ENCODE assay signal across 25 cellular contexts in the genomic region with DNA sequence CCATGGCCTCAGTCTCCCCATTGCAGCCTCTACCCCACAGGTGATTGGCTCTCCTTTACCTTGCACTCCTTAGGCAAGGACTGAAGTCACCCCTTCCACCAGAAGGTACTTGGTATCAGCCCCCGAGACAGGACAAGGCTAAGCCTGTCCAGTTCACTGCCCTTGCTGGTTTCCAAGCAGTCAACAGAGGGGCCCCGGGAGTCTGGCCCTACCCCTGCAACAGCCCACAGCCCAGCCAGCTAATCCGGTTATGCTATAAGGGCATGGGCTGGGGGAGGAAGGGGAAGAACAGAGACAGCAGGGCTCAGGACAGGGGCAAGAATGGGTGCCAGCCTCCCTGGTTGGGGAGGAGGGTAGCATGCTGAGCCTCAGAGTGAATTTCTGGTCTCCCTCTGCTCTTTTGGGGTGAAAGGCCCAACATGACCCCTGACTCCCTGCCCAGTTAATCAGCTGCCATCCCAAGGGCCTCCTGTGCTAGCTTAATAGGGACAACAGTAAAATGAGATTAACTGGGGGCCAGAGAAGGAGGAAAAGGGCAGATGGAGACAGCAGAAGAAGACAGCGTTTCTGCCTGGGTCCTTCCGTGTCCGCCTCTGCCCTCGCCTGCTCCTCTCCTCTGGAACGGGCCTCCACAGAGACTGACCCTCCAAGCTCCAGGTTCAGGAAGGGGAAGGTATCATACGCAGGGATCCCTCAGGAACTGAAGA. TPM values are rescaled to one million over a fixed set of nuclear protein-coding genes. Genes with fewer than 3 reads are reported as not detected.
DNase-seq lines count a peak whose midpoint lies in the region; ATAC-seq and TF ChIP-seq lines count a peak whose summit lies in the region.
"Had no signal": no experiment of that assay in that cellular context is flagged by ENCODE, and none has a peak within 500 bp of the region (broad histone marks: within the 10 kb centered on the region; RNA-seq: fewer than 3 reads in every experiment).

No MANE protein-coding gene starts in this region.

- 86% methylated on average over 9 of the region's 9 CpGs for WGBS in right cardiac atrium
- 89 to 93% (median 90%) methylated on average over 8 to 9 of the region's 9 CpGs for WGBS in heart left ventricle, 4 donors
- 85 to 86% methylated on average over 4 to 9 of the region's 9 CpGs for WGBS in transverse colon (ENCODE audit: low coverage in 1 of 2), 2 donors

- no peaks in the 10 kb centered on the region for H3K27me3 Mint-ChIP-seq in dendritic cell treated with granulocyte-macrophage colony-stimulating factor and Interleukin-4, amounts not matched to agents 40 ng/mL and 50 ng/mL, for 4 days
- H3K27me3 Mint-ChIP-seq in mesothelial cell of epicardium (ENCODE audit: low read depth) = no peaks in the 10 kb centered on the region

- H3K4me1 ChIP-seq in right cardiac atrium (ENCODE audit: control insufficient read depth, insufficient read depth, low read length) = no peaks in the 10 kb centered on the region
- H3K4me1 ChIP-seq in heart left ventricle = peaks cover 0 to 31% (median 10%) of the 10 kb centered on the region in 12 donors
- H3K4me1 ChIP-seq in transverse colon = peaks cover 7 to 21% (median 10%) of the 10 kb centered on the region in 4 donors
- H3K4me1 ChIP-seq: breast epithelium had no signal

- DNase-seq in right cardiac atrium = peak in 2 of 3 donors; percentile 6 to 33
- no peak for DNase-seq in heart left ventricle
- DNase-seq in mesothelial cell of epicardium (ENCODE audit: low spot score in 2 of 2, unreplicated experiment in 2 of 2) = no peak
- DNase-seq in NCI-H748 treated with DMSO at 0.1 percent for 48 hours (lab: John Stamatoyannopoulos, UW) = no peak
- no peak for DNase-seq in transverse colon
- DNase-seq in effector CD8-positive, alpha-beta T cell (lab: John Stamatoyannopoulos, UW) = no peak
- no peak for DNase-seq in HuH-7 (ENCODE audit: low spot score)
- DNase-seq: activated CD4-positive, alpha-beta T cell treated with anti-CD3 and anti-CD28 coated beads for 48 hours; dermis blood vessel endothelial cell; HCEC 1CT; MG63; midbrain; NCI-H1436 treated with DMSO at 0.1 percent for 48 hours; NCI-H2171 treated with DMSO at 0.1 percent for 48 hours; NCI-H69; OCI-M1; spleen; stimulated activated CD4-positive, alpha-beta T cell treated with anti-CD3 and anti-CD28 coated beads, Interleukin-4, amount 100 ng/mL, for 4 hours; SW 1271 had no signal

- H3K4me3 ChIP-seq in right cardiac atrium (ENCODE audit: low read length) (no peak overlapping the region), heart left ventricle (no peak overlapping the region), transverse colon (no peak overlapping the region)
- H3K4me3 ChIP-seq: breast epithelium, gastroesophageal sphincter, MG63, spleen had no signal

- no peak for TF ChIP-seq CTCF in heart left ventricle (IDR thresholded peaks at IDR 0.05)
- no peak for TF ChIP-seq CTCF in mesothelial cell of epicardium (IDR thresholded peaks at IDR 0.05; ENCODE audit: unreplicated experiment)
- TF ChIP-seq CTCF in transverse colon (IDR thresholded peaks at IDR 0.05) = no peak

- H3K36me3 Mint-ChIP-seq in dendritic cell treated with granulocyte-macrophage colony-stimulating factor and Interleukin-4, amounts not matched to agents 40 ng/mL and 50 ng/mL, for 4 days (ENCODE audit: low read depth) = peaks cover 33% of the 10 kb centered on the region
- no peaks in the 10 kb centered on the region for H3K36me3 Mint-ChIP-seq in mesothelial cell of epicardium

- H3K27ac Mint-ChIP-seq in dendritic cell treated with granulocyte-macrophage colony-stimulating factor and Interleukin-4, amounts not matched to agents 40 ng/mL and 50 ng/mL, for 4 days = peak overlapping the region; percentile 2
- peak overlapping the region; percentile 9 for H3K27ac Mint-ChIP-seq in mesothelial cell of epicardium

- intact Hi-C loops in right cardiac atrium (cut with DNase I) (no loop called here), heart left ventricle (cut with DNase I) (no loop called here), transverse colon (cut with DNase I; ENCODE audit: low total_unique reads) (no loop called here)
- intact Hi-C loops in dendritic cell treated with granulocyte-macrophage colony-stimulating factor and Interleukin-4, amounts not matched to agents 40 ng/mL and 50 ng/mL, for 4 days (cut with micrococcal nuclease) = no loop called here

- H3K27ac ChIP-seq in right cardiac atrium (ENCODE audit: low read length) = no peak overlapping the region
- H3K27ac ChIP-seq in heart left ventricle = no peak overlapping the region
- H3K27ac ChIP-seq in transverse colon = no peak overlapping the region
- H3K27ac ChIP-seq: C4-2B, gastroesophageal sphincter had no signal

- no peaks in the 10 kb centered on the region for H3K9me3 Mint-ChIP-seq in dendritic cell treated with granulocyte-macrophage colony-stimulating factor and Interleukin-4, amounts not matched to agents 40 ng/mL and 50 ng/mL, for 4 days
- no peaks in the 10 kb centered on the region for H3K9me3 Mint-ChIP-seq in mesothelial cell of epicardium
- H3K9me3 Mint-ChIP-seq: IgD-negative memory B cell had no signal

- no peak for ATAC-seq in right cardiac atrium
- no peak for ATAC-seq in heart left ventricle
- ATAC-seq: gastroesophageal sphincter, Right ventricle myocardium inferior had no signal

- TF ChIP-seq POLR2A in heart left ventricle (IDR thresholded peaks at IDR 0.05) (no peak), transverse colon (IDR thresholded peaks at IDR 0.05) (no peak)

- H3K36me3 ChIP-seq in heart left ventricle (peaks cover 0 to 2% (median 0%) of the 10 kb centered on the region in 9 donors), transverse colon (no peaks in the 10 kb centered on the region)
- H3K36me3 ChIP-seq: breast epithelium, MG63 had no signal

- H3K27me3 ChIP-seq in right cardiac atrium (ENCODE audit: control insufficient read depth, insufficient read depth) (no peaks in the 10 kb centered on the region), heart left ventricle (no peaks in the 10 kb centered on the region), transverse colon (no peaks in the 10 kb centered on the region)
- H3K27me3 ChIP-seq: breast epithelium, gastroesophageal sphincter, MG63, spleen had no signal

- H3K4me3 Mint-ChIP-seq in dendritic cell treated with granulocyte-macrophage colony-stimulating factor and Interleukin-4, amounts not matched to agents 40 ng/mL and 50 ng/mL, for 4 days = no peak overlapping the region
- no peak overlapping the region for H3K4me3 Mint-ChIP-seq in mesothelial cell of epicardium

- in situ Hi-C loops in transverse colon (cut with MboI; ENCODE audit: low pct_ligation_motif_present in 1 of 4, low pct_unique_long_range_greater_than_20kb in 1 of 4, low sequenced_read_pairs in 3 of 4) = no loop called here

- H3K9me3 ChIP-seq in right cardiac atrium (ENCODE audit: control insufficient read depth, low read length) (no peaks in the 10 kb centered on the region), heart left ventricle (no peaks in the 10 kb centered on the region), transverse colon (no peaks in the 10 kb centered on the region)
- H3K9me3 ChIP-seq: breast epithelium, gastroesophageal sphincter, MG63, spleen had no signal

- TF ChIP-seq EP300 in transverse colon (IDR thresholded peaks at IDR 0.05; ENCODE audit: low read depth) = no peak

- H3K4me1 Mint-ChIP-seq in dendritic cell treated with granulocyte-macrophage colony-stimulating factor and Interleukin-4, amounts not matched to agents 40 ng/mL and 50 ng/mL, for 4 days (ENCODE audit: low read depth) = peaks cover 60% of the 10 kb centered on the region
- H3K4me1 Mint-ChIP-seq in mesothelial cell of epicardium = peaks cover 72% of the 10 kb centered on the region

RNA-seq across cellular contexts. Expression of gene DLG4, which starts 10.7 kb away (rescaled TPM):
- 10 to 100 TPM; 28.7 to 36.2 (median 31.5) TPM for total RNA-seq in right cardiac atrium
- 23.3 TPM for polyA plus RNA-seq in right cardiac atrium
- total RNA-seq in heart left ventricle = 10 to 100 TPM; 12.0 to 24.3 (median 16.6) TPM
- 10 to 100 TPM in 1 of 2 donors, 1 to 10 TPM in 1; 5.3 to 15.5 TPM for polyA plus RNA-seq in heart left ventricle
- total RNA-seq in mesothelial cell of epicardium = 59.9 to 62.4 TPM (median 60.2 TPM) in 3 replicates
- 10 to 100 TPM in 1 of 4 donors, 1 to 10 TPM in 3; 2.4 to 15.7 (median 6.1) TPM for total RNA-seq in transverse colon

RNA-seq across cellular contexts. Expression of gene ACADVL, which starts 10.8 kb away (rescaled TPM):
- total RNA-seq in right cardiac atrium = 1,000 to 10,000 TPM in 3 of 4 donors, 100 to 1,000 TPM in 1; 896 to 1,154 (median 1,049) TPM
- 1,142 TPM for polyA plus RNA-seq in right cardiac atrium
- 1,000 to 10,000 TPM in 7 of 9 donors, 100 to 1,000 TPM in 2; 874 to 2,110 (median 1,385) TPM for total RNA-seq in heart left ventricle
- 1,000 to 10,000 TPM in 1 of 2 donors, 100 to 1,000 TPM in 1; 601 to 2,758 TPM for polyA plus RNA-seq in heart left ventricle
- 385 to 424 TPM (median 410 TPM) in 3 replicates for total RNA-seq in mesothelial cell of epicardium
- total RNA-seq in transverse colon = 1,000 to 10,000 TPM in 3 of 4 donors, 100 to 1,000 TPM in 1; 877 to 3,047 (median 1,981) TPM

RNA-seq across cellular contexts. Expression of gene DVL2, which starts 25.4 kb away (rescaled TPM):
- total RNA-seq in right cardiac atrium (10 to 100 TPM; 20.0 to 26.1 (median 23.4) TPM), heart left ventricle (10 to 100 TPM; 14.0 to 28.6 (median 17.8) TPM), mesothelial cell of epicardium (87.3 to 96.1 TPM (median 94.0 TPM) in 3 replicates), transverse colon (100 to 1,000 TPM in 2 of 4 donors, 10 to 100 TPM in 2; 35.9 to 182 (median 69.2) TPM)
- polyA plus RNA-seq in right cardiac atrium (14.6 TPM), heart left ventricle (10 to 100 TPM; 13.0 to 15.6 TPM)

RNA-seq across cellular contexts. Expression of gene ASGR1, which starts 29.7 kb away (rescaled TPM):
- total RNA-seq in right cardiac atrium (under 1 TPM; 0.35 to 0.86 (median 0.63) TPM), heart left ventricle (1 to 10 TPM in 3 of 9 donors, under 1 TPM in 3, not detected in 3; 0.23 to 3.5 (median 0.72) TPM), mesothelial cell of epicardium (15.9 to 19.7 TPM (median 16.5 TPM) in 3 replicates), transverse colon (under 1 TPM in 2 of 4 donors, not detected in 2; 0.48 to 0.82 TPM)
- polyA plus RNA-seq in right cardiac atrium (0.57 TPM), heart left ventricle (under 1 TPM; 0.19 to 0.64 TPM)

RNA-seq across cellular contexts. Expression of gene PHF23, which starts 30.4 kb away (rescaled TPM):
- total RNA-seq in right cardiac atrium (10 to 100 TPM; 22.2 to 30.4 (median 24.5) TPM), heart left ventricle (10 to 100 TPM; 19.1 to 36.7 (median 23.0) TPM), mesothelial cell of epicardium (55.4 to 57.1 TPM (median 55.6 TPM) in 3 replicates), transverse colon (10 to 100 TPM; 20.6 to 33.5 (median 27.8) TPM)
- polyA plus RNA-seq in right cardiac atrium (18.8 TPM), heart left ventricle (10 to 100 TPM; 13.7 to 31.8 TPM)

Comparison
In these comparisons a context has a peak if more than half of its experiments do, and no peak if none do; other contexts are left out.
1. DNase-seq: peak in right cardiac atrium (2 of 3); none in heart left ventricle (0 of 5), mesothelial cell of epicardium (0 of 2), NCI-H748 treated with DMSO at 0.1 percent for 48 hours (single experiment), transverse colon (single experiment), effector CD8-positive, alpha-beta T cell (single experiment) and HuH-7 (single experiment).